Comparison of ENCODE assay signal across 8 cellular contexts in the genomic region with DNA sequence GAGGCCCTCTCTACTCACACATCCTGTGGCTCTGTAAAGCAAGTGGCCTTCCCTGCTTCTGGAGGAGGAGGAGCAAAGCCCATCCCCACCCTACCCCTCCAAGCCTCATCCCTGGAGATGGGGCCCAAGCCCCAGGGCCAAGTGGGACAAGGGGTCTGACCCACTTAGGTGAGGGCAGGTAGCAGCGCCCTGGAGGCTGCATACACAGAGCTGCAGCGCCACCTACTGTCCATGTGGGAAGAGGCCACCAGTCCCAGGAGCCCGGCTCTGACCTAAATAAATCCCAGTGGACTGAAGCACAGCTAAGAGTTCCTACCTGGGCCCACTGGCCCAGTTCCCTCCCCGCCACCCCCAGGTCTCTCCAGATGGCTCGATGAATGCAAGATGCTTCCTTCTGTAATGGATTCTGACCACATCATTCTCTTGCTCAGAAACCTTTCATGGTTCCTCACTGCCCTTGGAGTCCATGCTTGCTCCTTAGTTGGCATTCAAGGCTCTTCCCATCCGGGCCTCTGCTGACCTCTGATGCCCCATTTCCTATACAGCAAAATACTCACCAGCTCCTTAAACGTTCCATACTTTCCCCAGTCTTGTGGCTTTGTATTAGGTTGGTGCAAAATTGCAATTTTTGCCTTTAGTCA.
DNase-seq lines count a peak whose midpoint lies in the region; ATAC-seq and TF ChIP-seq lines count a peak whose summit lies in the region.

No MANE protein-coding gene starts in this region.

- H3K27me3 Mint-ChIP-seq in endothelial cell (ENCODE audit: unreplicated experiment): peaks cover 16% of the 10 kb centered on the region

- no peak overlapping the region for H3K4me3 Mint-ChIP-seq in endothelial cell (ENCODE audit: unreplicated experiment)

- no peak for ATAC-seq in GM19452 (IDR thresholded peaks at IDR 0.05; ENCODE audit: unreplicated experiment)

- TF ChIP-seq CTCF in GM12875 (IDR thresholded peaks at IDR 0.05; ENCODE audit: borderline replicate concordance, insufficient read depth, low read depth, low read length) (peak; percentile 91), endothelial cell (IDR thresholded peaks at IDR 0.05; ENCODE audit: unreplicated experiment) (peak; percentile 84)

- H3K4me1 Mint-ChIP-seq in endothelial cell (ENCODE audit: unreplicated experiment): peaks cover 14% of the 10 kb centered on the region

- peaks cover 11% of the 10 kb centered on the region for H3K36me3 Mint-ChIP-seq in endothelial cell (ENCODE audit: low read depth, unreplicated experiment)

- H3K9me3 Mint-ChIP-seq in endothelial cell (ENCODE audit: unreplicated experiment): no peaks in the 10 kb centered on the region

- H3K27ac Mint-ChIP-seq in endothelial cell (ENCODE audit: unreplicated experiment): peak overlapping the region; percentile 14

- no peak overlapping the region for H3K4me3 ChIP-seq in GM12875 (ENCODE audit: low read depth, low read length)

- DNase-seq in HT1080 (ENCODE audit: low read depth) (peak; percentile 61), NOMO-1 (lab: John Stamatoyannopoulos, UW; ENCODE audit: unreplicated experiment in 2 of 2) (peak; percentile 39 to 63), endothelial cell (ENCODE audit: low spot score) (peak; percentile 88), middle frontal gyrus (ENCODE audit: extremely low spot score, low spot score) (peak; percentile 38)
- peak; percentile 68 to 69 for DNase-seq in activated CD8-positive, alpha-beta memory T cell treated with anti-CD3 and anti-CD28 coated beads for 4 hours (ENCODE audit: low read depth in 2 of 2)
- peak; percentile 68 for DNase-seq in stimulated activated CD8-positive, alpha-beta memory T cell treated with anti-CD3 and anti-CD28 coated beads, Interleukin-4, amount 100 ng/mL, for 24 hours (ENCODE audit: low read depth)

Comparison
In these comparisons a context has a peak if more than half of its experiments do, and no peak if none do; other contexts are left out.
1. DNase-seq: peak in every context shown above with its lines; median percentile 88 in endothelial cell; 68 in activated CD8-positive, alpha-beta memory T cell treated with anti-CD3 and anti-CD28 coated beads for 4 hours; 68 in stimulated activated CD8-positive, alpha-beta memory T cell treated with anti-CD3 and anti-CD28 coated beads, Interleukin-4, amount 100 ng/mL, for 24 hours; 61 in HT1080; 51 in NOMO-1; 38 in middle frontal gyrus.